22 cellular contexts compared by ENCODE assay signal in genomic region chr18:68997845-68998244, GRCh38.
DNase-seq lines count a peak whose midpoint lies in the region; ATAC-seq, FAIRE-seq and TF ChIP-seq lines count a peak whose summit lies in the region.
"Had no signal": no experiment of that assay in that cellular context is flagged by ENCODE, and none has a peak within 500 bp of the region (broad histone marks: within the 10 kb centered on the region; RNA-seq: fewer than 3 reads in every experiment).

No MANE protein-coding gene starts in this region.

- H3K27ac ChIP-seq in caudate nucleus (ENCODE audit: low read depth, low read length): no peak overlapping the region
- H3K27ac ChIP-seq: 22Rv1, BLaER1, C4-2B, GM23248 had no signal

- no peak for TF ChIP-seq CTCF in D721Med (IDR thresholded peaks at IDR 0.05; ENCODE audit: insufficient read depth, missing control alignments)

- DNase-seq in D721Med (ENCODE audit: insufficient read length, low spot score) (no peak), astrocyte of the hippocampus (ENCODE audit: low read depth, low spot score) (peak; percentile 20), myocyte (ENCODE audit: low read depth) (peak; percentile 35), caudate nucleus (lab: John Stamatoyannopoulos, UW) (no peak)
- DNase-seq: Caco-2; CD4-positive, CD25-positive, alpha-beta regulatory T cell; CD8-positive, alpha-beta T cell; DMS 273 treated with DMSO at 0.1 percent for 48 hours; DMS79; GF-D8; GM23248; H7; HCEC 1CT had no signal

- FAIRE-seq in D721Med (lab: Jason Lieb, UNC): peak; percentile 96
- FAIRE-seq: A204.1, GM12891, GM18507, H1 had no signal

- no peak for ATAC-seq in HG02588 (IDR thresholded peaks at IDR 0.05; ENCODE audit: unreplicated experiment)
- no peak for ATAC-seq in GM21526 (IDR thresholded peaks at IDR 0.05; ENCODE audit: low FRiP score, unreplicated experiment)
- ATAC-seq: CD8-positive, alpha-beta T cell had no signal

Comparison
In these comparisons a context has a peak if more than half of its experiments do, and no peak if none do; other contexts are left out.
1. DNase-seq: peak in astrocyte of the hippocampus (single experiment) and myocyte (single experiment); none in D721Med (single experiment) and caudate nucleus (0 of 61).